ENCODE assay signal across 1 cellular context in the genomic region with DNA sequence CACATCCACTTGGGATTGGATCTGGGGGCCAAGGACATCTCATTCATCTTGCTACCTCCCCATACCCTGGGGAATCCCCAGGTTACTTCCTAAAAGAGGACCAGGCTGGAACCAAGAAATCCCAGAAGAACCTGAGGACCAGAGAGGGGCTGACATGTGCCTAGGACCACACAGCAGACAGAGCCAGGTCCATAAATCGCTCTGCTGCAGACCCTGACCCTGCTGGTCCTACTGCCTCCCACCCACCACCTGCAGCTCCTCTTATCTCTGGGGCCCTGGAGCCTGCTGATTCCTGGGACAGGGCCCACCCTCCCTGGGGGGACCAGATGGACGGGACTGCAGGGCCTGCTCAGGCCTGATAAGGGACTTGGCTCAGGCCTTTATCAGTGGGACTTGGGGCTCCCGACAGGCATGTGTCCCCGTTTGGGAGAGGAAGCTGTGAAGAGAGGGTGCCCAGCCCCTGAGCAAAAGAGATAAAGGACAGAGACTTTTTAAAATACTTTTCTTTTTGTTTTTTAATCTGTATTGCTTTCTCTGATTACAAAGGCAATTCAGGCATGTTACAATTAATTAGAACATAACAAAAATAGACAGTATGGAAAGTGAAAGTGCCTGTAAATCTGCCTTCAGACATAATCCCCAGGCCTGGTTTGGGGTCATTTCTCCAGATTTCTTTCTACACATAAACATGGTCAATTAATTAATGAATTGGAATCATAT.
TF ChIP-seq lines count a peak whose summit lies in the region.

No MANE protein-coding gene starts in this region.

TF ChIP-seq in K562, 482 proteins besides CTCF, POLR2A, EP300 and RAD21 (continued from another document and continues in another):
- TF ChIP-seq, protein P1, sequence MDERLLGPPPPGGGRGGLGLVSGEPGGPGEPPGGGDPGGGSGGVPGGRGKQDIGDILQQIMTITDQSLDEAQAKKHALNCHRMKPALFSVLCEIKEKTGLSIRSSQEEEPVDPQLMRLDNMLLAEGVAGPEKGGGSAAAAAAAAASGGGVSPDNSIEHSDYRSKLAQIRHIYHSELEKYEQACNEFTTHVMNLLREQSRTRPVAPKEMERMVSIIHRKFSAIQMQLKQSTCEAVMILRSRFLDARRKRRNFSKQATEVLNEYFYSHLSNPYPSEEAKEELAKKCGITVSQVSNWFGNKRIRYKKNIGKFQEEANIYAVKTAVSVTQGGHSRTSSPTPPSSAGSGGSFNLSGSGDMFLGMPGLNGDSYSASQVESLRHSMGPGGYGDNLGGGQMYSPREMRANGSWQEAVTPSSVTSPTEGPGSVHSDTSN (CRISPR knock-in tag; IDR thresholded peaks at IDR 0.05; ENCODE audit: low read depth), result no peak
- TF ChIP-seq, protein P1 (tag; conservative IDR thresholded peaks at IDR 0.05; ENCODE audit: low read depth), result peak; percentile 89
- TF ChIP-seq THRAP3 (IDR thresholded peaks at IDR 0.05; ENCODE audit: borderline replicate concordance) (no peak), ZNF146 (CRISPR knock-in tag; IDR thresholded peaks at IDR 0.05; ENCODE audit: unreplicated experiment) (no peak), TBL1XR1 (IDR thresholded peaks at IDR 0.05; ENCODE audit: low read length in 2 of 2) (peak; percentile 99), EZH2 (IDR thresholded peaks at IDR 0.05; ENCODE audit: borderline replicate concordance, low read depth, low read length) (peak; percentile 96; the same call in 1 of the 2 replicates), KAT7 (CRISPR knock-in tag; IDR thresholded peaks at IDR 0.05; ENCODE audit: borderline replicate concordance) (peak; percentile 47; the same call in 1 of the 2 replicates), PHTF2 (CRISPR knock-in tag; IDR thresholded peaks at IDR 0.05) (peak; percentile 88), ELF1 (tag; IDR thresholded peaks at IDR 0.05) (peak; percentile 65), NR4A1 (CRISPR knock-in tag; IDR thresholded peaks at IDR 0.05) (peak; percentile 99), NR4A1 (tag; IDR thresholded peaks at IDR 0.05) (peak; percentile 99), HNRNPH1 (optimal IDR thresholded peaks at IDR 0.05; ENCODE audit: low read depth, low read length) (no peak), XRCC5 (IDR thresholded peaks at IDR 0.05; ENCODE audit: low read depth, low read length) (peak; percentile 93; the same call in 1 of the 2 replicates), NFIX (CRISPR knock-in tag; IDR thresholded peaks at IDR 0.05; ENCODE audit: low read depth) (0 out of 2 replicates have a peak, but pooled peaks have one; percentile 15), ZNF384 (IDR thresholded peaks at IDR 0.05; ENCODE audit: low read depth, low read length) (peak; percentile 59), CCAR2 (IDR thresholded peaks at IDR 0.05; ENCODE audit: low read depth, low read length) (0 out of 2 replicates have a peak, but pooled peaks have one; percentile 46), CBX2 (IDR thresholded peaks at IDR 0.05; ENCODE audit: insufficient read depth, low read length, poor library complexity, severe bottlenecking) (no peak), EGR1 (conservative IDR thresholded peaks at IDR 0.05) (peak; percentile 96), ZC3H8 (IDR thresholded peaks at IDR 0.05) (no peak), CBFB (CRISPR knock-in tag; IDR thresholded peaks at IDR 0.05) (peak; percentile 86), SMAD4 (CRISPR knock-in tag; conservative IDR thresholded peaks at IDR 0.05) (peak; percentile 100), NUFIP1 (IDR thresholded peaks at IDR 0.05; ENCODE audit: partially characterized antibody) (no peak), EWSR1 (IDR thresholded peaks at IDR 0.05; ENCODE audit: borderline replicate concordance, low read depth, partially characterized antibody) (no peak), ZNF57 (CRISPR knock-in tag; IDR thresholded peaks at IDR 0.05) (peak; percentile 92), XRCC4 (IDR thresholded peaks at IDR 0.05; ENCODE audit: extremely low read depth, insufficient read depth, insufficient read length) (no peak), EP400 (IDR thresholded peaks at IDR 0.05) (peak; percentile 90), HMG20B (CRISPR knock-in tag; IDR thresholded peaks at IDR 0.05) (no peak), HDAC2 (IDR thresholded peaks at IDR 0.05) (peak; percentile 97), KLF10 (CRISPR knock-in tag; IDR thresholded peaks at IDR 0.05) (peak; percentile 72; the same call in 1 of the 2 replicates), CBFA2T2 (conservative IDR thresholded peaks at IDR 0.05) (peak; percentile 100), LEF1 (IDR thresholded peaks at IDR 0.05) (peak; percentile 98), GATAD2B (IDR thresholded peaks at IDR 0.05; ENCODE audit: borderline replicate concordance) (peak; percentile 99; the same call in 1 of the 2 replicates), JUN (IDR thresholded peaks at IDR 0.05; ENCODE audit: borderline replicate concordance, low read depth, low read length) (peak; percentile 80; the same call in 1 of the 2 replicates), JUN (CRISPR knock-in tag; IDR thresholded peaks at IDR 0.05; ENCODE audit: borderline replicate concordance) (no peak), BDP1 (IDR thresholded peaks at IDR 0.05; ENCODE audit: insufficient read depth, insufficient read length) (no peak), GTF2F1 (IDR thresholded peaks at IDR 0.05; ENCODE audit: low read depth, low read length) (no peak), HMGN3 (IDR thresholded peaks at IDR 0.05; ENCODE audit: borderline replicate concordance, extremely low read depth, insufficient read length, low read depth, low read length) (peak; percentile 100), BACH1 (tag; IDR thresholded peaks at IDR 0.05) (peak; percentile 89), CREBBP (IDR thresholded peaks at IDR 0.05; ENCODE audit: low read depth, low read length) (peak; percentile 46), ERF (CRISPR knock-in tag; IDR thresholded peaks at IDR 0.05) (peak; percentile 99)
- TF ChIP-seq, protein P2, sequence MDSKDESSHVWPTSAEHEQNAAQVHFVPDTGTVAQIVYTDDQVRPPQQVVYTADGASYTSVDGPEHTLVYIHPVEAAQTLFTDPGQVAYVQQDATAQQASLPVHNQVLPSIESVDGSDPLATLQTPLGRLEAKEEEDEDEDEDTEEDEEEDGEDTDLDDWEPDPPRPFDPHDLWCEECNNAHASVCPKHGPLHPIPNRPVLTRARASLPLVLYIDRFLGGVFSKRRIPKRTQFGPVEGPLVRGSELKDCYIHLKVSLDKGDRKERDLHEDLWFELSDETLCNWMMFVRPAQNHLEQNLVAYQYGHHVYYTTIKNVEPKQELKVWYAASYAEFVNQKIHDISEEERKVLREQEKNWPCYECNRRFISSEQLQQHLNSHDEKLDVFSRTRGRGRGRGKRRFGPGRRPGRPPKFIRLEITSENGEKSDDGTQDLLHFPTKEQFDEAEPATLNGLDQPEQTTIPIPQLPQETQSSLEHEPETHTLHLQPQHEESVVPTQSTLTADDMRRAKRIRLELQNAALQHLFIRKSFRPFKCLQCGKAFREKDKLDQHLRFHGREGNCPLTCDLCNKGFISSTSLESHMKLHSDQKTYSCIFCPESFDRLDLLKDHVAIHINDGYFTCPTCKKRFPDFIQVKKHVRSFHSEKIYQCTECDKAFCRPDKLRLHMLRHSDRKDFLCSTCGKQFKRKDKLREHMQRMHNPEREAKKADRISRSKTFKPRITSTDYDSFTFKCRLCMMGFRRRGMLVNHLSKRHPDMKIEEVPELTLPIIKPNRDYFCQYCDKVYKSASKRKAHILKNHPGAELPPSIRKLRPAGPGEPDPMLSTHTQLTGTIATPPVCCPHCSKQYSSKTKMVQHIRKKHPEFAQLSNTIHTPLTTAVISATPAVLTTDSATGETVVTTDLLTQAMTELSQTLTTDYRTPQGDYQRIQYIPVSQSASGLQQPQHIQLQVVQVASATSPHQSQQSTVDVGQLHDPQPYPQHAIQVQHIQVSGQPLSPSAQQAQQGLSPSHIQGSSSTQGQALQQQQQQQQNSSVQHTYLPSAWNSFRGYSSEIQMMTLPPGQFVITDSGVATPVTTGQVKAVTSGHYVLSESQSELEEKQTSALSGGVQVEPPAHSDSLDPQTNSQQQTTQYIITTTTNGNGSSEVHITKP (IDR thresholded peaks at IDR 0.05; ENCODE audit: partially characterized antibody), result peak; percentile 87
- TF ChIP-seq, protein P3, sequence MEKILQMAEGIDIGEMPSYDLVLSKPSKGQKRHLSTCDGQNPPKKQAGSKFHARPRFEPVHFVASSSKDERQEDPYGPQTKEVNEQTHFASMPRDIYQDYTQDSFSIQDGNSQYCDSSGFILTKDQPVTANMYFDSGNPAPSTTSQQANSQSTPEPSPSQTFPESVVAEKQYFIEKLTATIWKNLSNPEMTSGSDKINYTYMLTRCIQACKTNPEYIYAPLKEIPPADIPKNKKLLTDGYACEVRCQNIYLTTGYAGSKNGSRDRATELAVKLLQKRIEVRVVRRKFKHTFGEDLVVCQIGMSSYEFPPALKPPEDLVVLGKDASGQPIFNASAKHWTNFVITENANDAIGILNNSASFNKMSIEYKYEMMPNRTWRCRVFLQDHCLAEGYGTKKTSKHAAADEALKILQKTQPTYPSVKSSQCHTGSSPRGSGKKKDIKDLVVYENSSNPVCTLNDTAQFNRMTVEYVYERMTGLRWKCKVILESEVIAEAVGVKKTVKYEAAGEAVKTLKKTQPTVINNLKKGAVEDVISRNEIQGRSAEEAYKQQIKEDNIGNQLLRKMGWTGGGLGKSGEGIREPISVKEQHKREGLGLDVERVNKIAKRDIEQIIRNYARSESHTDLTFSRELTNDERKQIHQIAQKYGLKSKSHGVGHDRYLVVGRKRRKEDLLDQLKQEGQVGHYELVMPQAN (IDR thresholded peaks at IDR 0.05; ENCODE audit: borderline replicate concordance), result no peak; the same call in 1 of the 2 replicates
- TF ChIP-seq, protein P4, sequence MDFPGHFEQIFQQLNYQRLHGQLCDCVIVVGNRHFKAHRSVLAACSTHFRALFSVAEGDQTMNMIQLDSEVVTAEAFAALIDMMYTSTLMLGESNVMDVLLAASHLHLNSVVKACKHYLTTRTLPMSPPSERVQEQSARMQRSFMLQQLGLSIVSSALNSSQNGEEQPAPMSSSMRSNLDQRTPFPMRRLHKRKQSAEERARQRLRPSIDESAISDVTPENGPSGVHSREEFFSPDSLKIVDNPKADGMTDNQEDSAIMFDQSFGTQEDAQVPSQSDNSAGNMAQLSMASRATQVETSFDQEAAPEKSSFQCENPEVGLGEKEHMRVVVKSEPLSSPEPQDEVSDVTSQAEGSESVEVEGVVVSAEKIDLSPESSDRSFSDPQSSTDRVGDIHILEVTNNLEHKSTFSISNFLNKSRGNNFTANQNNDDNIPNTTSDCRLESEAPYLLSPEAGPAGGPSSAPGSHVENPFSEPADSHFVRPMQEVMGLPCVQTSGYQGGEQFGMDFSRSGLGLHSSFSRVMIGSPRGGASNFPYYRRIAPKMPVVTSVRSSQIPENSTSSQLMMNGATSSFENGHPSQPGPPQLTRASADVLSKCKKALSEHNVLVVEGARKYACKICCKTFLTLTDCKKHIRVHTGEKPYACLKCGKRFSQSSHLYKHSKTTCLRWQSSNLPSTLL (IDR thresholded peaks at IDR 0.05), result 0 out of 2 replicates have a peak, but pooled peaks have one; percentile 44
- TF ChIP-seq, protein P5, sequence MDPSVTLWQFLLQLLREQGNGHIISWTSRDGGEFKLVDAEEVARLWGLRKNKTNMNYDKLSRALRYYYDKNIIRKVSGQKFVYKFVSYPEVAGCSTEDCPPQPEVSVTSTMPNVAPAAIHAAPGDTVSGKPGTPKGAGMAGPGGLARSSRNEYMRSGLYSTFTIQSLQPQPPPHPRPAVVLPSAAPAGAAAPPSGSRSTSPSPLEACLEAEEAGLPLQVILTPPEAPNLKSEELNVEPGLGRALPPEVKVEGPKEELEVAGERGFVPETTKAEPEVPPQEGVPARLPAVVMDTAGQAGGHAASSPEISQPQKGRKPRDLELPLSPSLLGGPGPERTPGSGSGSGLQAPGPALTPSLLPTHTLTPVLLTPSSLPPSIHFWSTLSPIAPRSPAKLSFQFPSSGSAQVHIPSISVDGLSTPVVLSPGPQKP (CRISPR knock-in tag; IDR thresholded peaks at IDR 0.05), result no peak
- TF ChIP-seq, protein P6, sequence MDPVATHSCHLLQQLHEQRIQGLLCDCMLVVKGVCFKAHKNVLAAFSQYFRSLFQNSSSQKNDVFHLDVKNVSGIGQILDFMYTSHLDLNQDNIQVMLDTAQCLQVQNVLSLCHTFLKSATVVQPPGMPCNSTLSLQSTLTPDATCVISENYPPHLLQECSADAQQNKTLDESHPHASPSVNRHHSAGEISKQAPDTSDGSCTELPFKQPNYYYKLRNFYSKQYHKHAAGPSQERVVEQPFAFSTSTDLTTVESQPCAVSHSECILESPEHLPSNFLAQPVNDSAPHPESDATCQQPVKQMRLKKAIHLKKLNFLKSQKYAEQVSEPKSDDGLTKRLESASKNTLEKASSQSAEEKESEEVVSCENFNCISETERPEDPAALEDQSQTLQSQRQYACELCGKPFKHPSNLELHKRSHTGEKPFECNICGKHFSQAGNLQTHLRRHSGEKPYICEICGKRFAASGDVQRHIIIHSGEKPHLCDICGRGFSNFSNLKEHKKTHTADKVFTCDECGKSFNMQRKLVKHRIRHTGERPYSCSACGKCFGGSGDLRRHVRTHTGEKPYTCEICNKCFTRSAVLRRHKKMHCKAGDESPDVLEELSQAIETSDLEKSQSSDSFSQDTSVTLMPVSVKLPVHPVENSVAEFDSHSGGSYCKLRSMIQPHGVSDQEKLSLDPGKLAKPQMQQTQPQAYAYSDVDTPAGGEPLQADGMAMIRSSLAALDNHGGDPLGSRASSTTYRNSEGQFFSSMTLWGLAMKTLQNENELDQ (CRISPR knock-in tag; IDR thresholded peaks at IDR 0.05; ENCODE audit: borderline replicate concordance), result no peak
- TF ChIP-seq, protein P7, sequence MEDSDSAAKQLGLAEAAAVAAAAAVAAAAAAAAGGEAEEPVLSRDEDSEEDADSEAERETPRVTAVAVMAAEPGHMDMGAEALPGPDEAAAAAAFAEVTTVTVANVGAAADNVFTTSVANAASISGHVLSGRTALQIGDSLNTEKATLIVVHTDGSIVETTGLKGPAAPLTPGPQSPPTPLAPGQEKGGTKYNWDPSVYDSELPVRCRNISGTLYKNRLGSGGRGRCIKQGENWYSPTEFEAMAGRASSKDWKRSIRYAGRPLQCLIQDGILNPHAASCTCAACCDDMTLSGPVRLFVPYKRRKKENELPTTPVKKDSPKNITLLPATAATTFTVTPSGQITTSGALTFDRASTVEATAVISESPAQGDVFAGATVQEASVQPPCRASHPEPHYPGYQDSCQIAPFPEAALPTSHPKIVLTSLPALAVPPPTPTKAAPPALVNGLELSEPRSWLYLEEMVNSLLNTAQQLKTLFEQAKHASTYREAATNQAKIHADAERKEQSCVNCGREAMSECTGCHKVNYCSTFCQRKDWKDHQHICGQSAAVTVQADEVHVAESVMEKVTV (CRISPR knock-in tag; IDR thresholded peaks at IDR 0.05), result peak; percentile 75
- TF ChIP-seq, protein P8, sequence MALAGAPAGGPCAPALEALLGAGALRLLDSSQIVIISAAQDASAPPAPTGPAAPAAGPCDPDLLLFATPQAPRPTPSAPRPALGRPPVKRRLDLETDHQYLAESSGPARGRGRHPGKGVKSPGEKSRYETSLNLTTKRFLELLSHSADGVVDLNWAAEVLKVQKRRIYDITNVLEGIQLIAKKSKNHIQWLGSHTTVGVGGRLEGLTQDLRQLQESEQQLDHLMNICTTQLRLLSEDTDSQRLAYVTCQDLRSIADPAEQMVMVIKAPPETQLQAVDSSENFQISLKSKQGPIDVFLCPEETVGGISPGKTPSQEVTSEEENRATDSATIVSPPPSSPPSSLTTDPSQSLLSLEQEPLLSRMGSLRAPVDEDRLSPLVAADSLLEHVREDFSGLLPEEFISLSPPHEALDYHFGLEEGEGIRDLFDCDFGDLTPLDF (CRISPR knock-in tag; IDR thresholded peaks at IDR 0.05), result peak; percentile 87
